In the genomic region with DNA sequence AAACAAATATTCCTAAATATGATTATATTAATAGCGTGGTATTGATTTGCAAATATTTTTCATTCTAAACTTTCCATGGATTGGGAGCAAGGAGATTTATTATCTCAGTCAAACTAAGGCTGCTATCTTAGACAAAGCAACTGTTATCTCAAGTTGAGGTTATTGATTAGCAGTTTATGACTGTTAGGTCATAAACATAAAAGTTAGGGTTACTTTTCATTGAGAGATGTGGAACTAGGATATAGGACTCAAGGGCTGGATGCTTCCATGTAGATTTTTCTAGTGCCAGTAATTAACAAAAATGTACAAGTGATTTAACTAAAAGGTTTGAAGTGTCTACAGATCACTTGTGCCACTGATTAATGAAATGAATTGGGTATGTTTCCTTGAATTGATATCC, we compare ENCODE assay signal across 8 cellular contexts.
"Had no signal": no experiment of that assay in that cellular context is flagged by ENCODE, and none has a peak within 500 bp of the region (broad histone marks: within the 10 kb centered on the region; RNA-seq: fewer than 3 reads in every experiment).

No MANE protein-coding gene starts in this region.

- H3K4me3 ChIP-seq: GM23338, K562 had no signal

- FAIRE-seq: H1, H54, HTR-8/SVneo, K562 had no signal

- ATAC-seq: GM23338, K562 had no signal

- DNase-seq: H9, HCEC 1CT, IMR-90 had no signal
